ENCODE assay signal across 25 cellular contexts in the genomic region with DNA sequence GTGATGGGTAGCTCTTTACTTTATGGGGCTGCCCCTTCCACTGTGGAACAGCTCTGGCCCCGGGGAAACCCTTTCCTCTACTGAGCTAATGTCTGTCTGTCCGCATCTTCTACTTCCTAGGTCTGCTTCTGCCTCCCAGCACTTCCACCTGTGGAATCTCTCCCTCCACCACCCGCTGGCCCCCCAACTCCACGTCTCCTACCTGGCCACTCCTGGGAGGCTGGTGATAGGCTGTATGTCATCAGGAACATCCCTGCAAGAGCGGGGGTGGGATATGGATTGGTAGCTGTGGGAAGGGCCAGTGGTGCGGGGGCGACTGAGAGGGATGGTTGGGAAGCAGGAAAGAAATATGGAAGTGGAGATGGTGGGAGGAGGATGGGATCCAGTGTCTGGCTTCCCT. TPM values are rescaled to one million over a fixed set of nuclear protein-coding genes. Genes with fewer than 3 reads are reported as not detected.
"Had no signal": no experiment of that assay in that cellular context is flagged by ENCODE, and none has a peak within 500 bp of the region (broad histone marks: within the 10 kb centered on the region; RNA-seq: fewer than 3 reads in every experiment).

No MANE protein-coding gene starts in this region.

- H3K27me3 ChIP-seq: colonic mucosa, esophagus squamous epithelium, gastrocnemius medialis, heart right ventricle, left lung had no signal

- H3K4me1 ChIP-seq: gastrocnemius medialis, left lung, lower lobe of right lung had no signal

- H3K9me3 ChIP-seq: colonic mucosa, esophagus squamous epithelium, gastrocnemius medialis, heart right ventricle, left lung, lower lobe of right lung had no signal

- H3K4me3 ChIP-seq: colonic mucosa, esophagus squamous epithelium, gastrocnemius medialis, heart right ventricle, left lung, lower lobe of right lung had no signal

- H3K27me3 Mint-ChIP-seq: dendritic cell treated with granulocyte-macrophage colony-stimulating factor and Interleukin-4, amounts not matched to agents 40 ng/mL and 50 ng/mL, for 4 days; effector memory CD8-positive, alpha-beta T cell had no signal

- H3K4me3 Mint-ChIP-seq: dendritic cell treated with granulocyte-macrophage colony-stimulating factor and Interleukin-4, amounts not matched to agents 40 ng/mL and 50 ng/mL, for 4 days; effector memory CD8-positive, alpha-beta T cell; endodermal cell had no signal

- H3K4me1 Mint-ChIP-seq: endodermal cell had no signal

- DNase-seq: colonic mucosa; cortex of kidney; effector CD8-positive, alpha-beta T cell; effector memory CD8-positive, alpha-beta T cell; endodermal cell; erythroblast; esophagus squamous epithelium; foreskin fibroblast; foreskin melanocyte; gastrocnemius medialis; glutamatergic neuron; head of caudate nucleus; heart right ventricle; hippocampal formation; left cardiac atrium; left lung; left ventricle myocardium superior; lower lobe of right lung; mesenchymal stem cell; midbrain had no signal

- H3K27ac Mint-ChIP-seq: dendritic cell treated with granulocyte-macrophage colony-stimulating factor and Interleukin-4, amounts not matched to agents 40 ng/mL and 50 ng/mL, for 4 days; effector memory CD8-positive, alpha-beta T cell; endodermal cell had no signal

- H3K9me3 Mint-ChIP-seq: dendritic cell treated with granulocyte-macrophage colony-stimulating factor and Interleukin-4, amounts not matched to agents 40 ng/mL and 50 ng/mL, for 4 days; effector memory CD8-positive, alpha-beta T cell; endodermal cell had no signal

- H3K27ac ChIP-seq: colonic mucosa, epithelial cell of prostate, esophagus squamous epithelium, gastrocnemius medialis, heart right ventricle, left lung, lower lobe of right lung had no signal

RNA-seq across cellular contexts. Expression of a gene that starts 18.6 kb away (rescaled TPM):
- total RNA-seq: gastrocnemius medialis had no signal

RNA-seq across cellular contexts. Expression of a gene that starts 42.6 kb away (rescaled TPM):
- total RNA-seq: dermis microvascular lymphatic vessel endothelial cell, glomerular endothelial cell, lung microvascular endothelial cell had no signal
